19 cellular contexts compared by ENCODE assay signal in genomic region chr1:229091721-229092136, GRCh38.
DNase-seq lines count a peak whose midpoint lies in the region; ATAC-seq and TF ChIP-seq lines count a peak whose summit lies in the region.
"Had no signal": no experiment of that assay in that cellular context is flagged by ENCODE, and none has a peak within 500 bp of the region (broad histone marks: within the 10 kb centered on the region; RNA-seq: fewer than 3 reads in every experiment).

No MANE protein-coding gene starts in this region.

- H3K27me3 ChIP-seq in right atrium auricular region, result no peaks in the 10 kb centered on the region
- H3K27me3 ChIP-seq in heart right ventricle, result peaks cover 0 to 28% (median 0%) of the 10 kb centered on the region in 7 donors
- H3K27me3 ChIP-seq: Peyer's patch, testis had no signal

- H3K36me3 ChIP-seq in right atrium auricular region (no peaks in the 10 kb centered on the region), heart right ventricle (no peaks in the 10 kb centered on the region)
- H3K36me3 ChIP-seq: heart left ventricle, Peyer's patch had no signal

- H3K4me3 Mint-ChIP-seq in T-helper 17 cell (no peak overlapping the region), nephron (no peak overlapping the region)
- H3K4me3 Mint-ChIP-seq: CD4-positive, CD25-positive, alpha-beta regulatory T cell; central memory CD8-positive, alpha-beta T cell; effector memory CD8-positive, alpha-beta T cell had no signal

- intact Hi-C loops in heart right ventricle (cut with DNase I), result no loop called here

- TF ChIP-seq CTCF in right atrium auricular region (IDR thresholded peaks at IDR 0.05) (no peak), heart right ventricle (IDR thresholded peaks at IDR 0.05) (no peak), nephron (IDR thresholded peaks at IDR 0.05; ENCODE audit: unreplicated experiment in 3 of 3) (no peak)

- no peaks in the 10 kb centered on the region for H3K9me3 Mint-ChIP-seq in nephron
- H3K9me3 Mint-ChIP-seq: CD4-positive, CD25-positive, alpha-beta regulatory T cell; central memory CD8-positive, alpha-beta T cell; effector memory CD8-positive, alpha-beta T cell had no signal

- no peak overlapping the region for H3K4me3 ChIP-seq in right atrium auricular region
- no peak overlapping the region for H3K4me3 ChIP-seq in heart right ventricle
- H3K4me3 ChIP-seq: heart left ventricle, Peyer's patch, testis had no signal

- H3K27ac ChIP-seq in right atrium auricular region (no peak overlapping the region), heart right ventricle (no peak overlapping the region)
- H3K27ac ChIP-seq: heart left ventricle, Peyer's patch, testis had no signal

- WGBS in heart right ventricle, 2 donors, result 75 to 79% methylated on average over 7 of the region's 7 CpGs

- H3K27me3 Mint-ChIP-seq in T-helper 17 cell, result peaks cover 6% of the 10 kb centered on the region
- peaks cover 12% of the 10 kb centered on the region for H3K27me3 Mint-ChIP-seq in nephron (ENCODE audit: low read depth)

- H3K9me3 ChIP-seq in right atrium auricular region (peaks cover 0 to 7% of the 10 kb centered on the region in 2 donors), heart right ventricle (peaks cover 0 to 6% (median 3%) of the 10 kb centered on the region in 11 donors), T-helper 17 cell (ENCODE audit: control insufficient read depth, low read length, poor library complexity, severe bottlenecking) (no peaks in the 10 kb centered on the region)
- H3K9me3 ChIP-seq: Peyer's patch, testis had no signal

- peaks cover 0 to 8% of the 10 kb centered on the region in 2 donors for H3K4me1 ChIP-seq in right atrium auricular region
- peaks cover 0 to 9% (median 0%) of the 10 kb centered on the region in 9 donors for H3K4me1 ChIP-seq in heart right ventricle
- H3K4me1 ChIP-seq: Peyer's patch had no signal

- H3K36me3 Mint-ChIP-seq in T-helper 17 cell (ENCODE audit: low read depth) (peaks cover under 1% of the 10 kb centered on the region), nephron (ENCODE audit: low read depth) (no peaks in the 10 kb centered on the region)
- H3K36me3 Mint-ChIP-seq: CD4-positive, CD25-positive, alpha-beta regulatory T cell; naive B cell had no signal

- DNase-seq in right atrium auricular region (ENCODE audit: low spot score) (peak; percentile 54), heart right ventricle (no peak), T-helper 17 cell (no peak), SKM-1 treated with dmso at 0.1 percent for 144 hours (lab: John Stamatoyannopoulos, UW; ENCODE audit: unreplicated experiment) (no peak), NCI-H1048 (lab: John Stamatoyannopoulos, UW) (no peak)
- DNase-seq: ACHN; activated CD4-positive, CD25-positive, alpha-beta regulatory T cell treated with anti-CD3 and anti-CD28 coated beads, Interleukin-2, amount 50 U/mL, for 72 hours; CD4-positive, CD25-positive, alpha-beta regulatory T cell; effector memory CD8-positive, alpha-beta T cell; heart left ventricle; naive B cell; NCI-H2081 treated with DMSO at 0.1 percent for 48 hours; Peyer's patch; testis had no signal

- no peak for ATAC-seq in heart right ventricle
- ATAC-seq in T-helper 17 cell, result no peak
- ATAC-seq in HG03097 (IDR thresholded peaks at IDR 0.05; ENCODE audit: low FRiP score, unreplicated experiment), result no peak
- ATAC-seq in GM19023 (IDR thresholded peaks at IDR 0.05; ENCODE audit: unreplicated experiment), result no peak
- ATAC-seq: effector memory CD8-positive, alpha-beta T cell; heart left ventricle; SK-N-SH treated with all-trans-retinoic acid at 6 μM for 48 hours had no signal

- H3K4me1 Mint-ChIP-seq in T-helper 17 cell, result peaks cover 5% of the 10 kb centered on the region
- peaks cover 37% of the 10 kb centered on the region for H3K4me1 Mint-ChIP-seq in nephron

- peak overlapping the region; percentile 59 for H3K27ac Mint-ChIP-seq in T-helper 17 cell
- H3K27ac Mint-ChIP-seq in nephron, result peak overlapping the region; percentile 73 to 93 (median 82)
